19 cellular contexts compared by ENCODE assay signal in the genomic region with DNA sequence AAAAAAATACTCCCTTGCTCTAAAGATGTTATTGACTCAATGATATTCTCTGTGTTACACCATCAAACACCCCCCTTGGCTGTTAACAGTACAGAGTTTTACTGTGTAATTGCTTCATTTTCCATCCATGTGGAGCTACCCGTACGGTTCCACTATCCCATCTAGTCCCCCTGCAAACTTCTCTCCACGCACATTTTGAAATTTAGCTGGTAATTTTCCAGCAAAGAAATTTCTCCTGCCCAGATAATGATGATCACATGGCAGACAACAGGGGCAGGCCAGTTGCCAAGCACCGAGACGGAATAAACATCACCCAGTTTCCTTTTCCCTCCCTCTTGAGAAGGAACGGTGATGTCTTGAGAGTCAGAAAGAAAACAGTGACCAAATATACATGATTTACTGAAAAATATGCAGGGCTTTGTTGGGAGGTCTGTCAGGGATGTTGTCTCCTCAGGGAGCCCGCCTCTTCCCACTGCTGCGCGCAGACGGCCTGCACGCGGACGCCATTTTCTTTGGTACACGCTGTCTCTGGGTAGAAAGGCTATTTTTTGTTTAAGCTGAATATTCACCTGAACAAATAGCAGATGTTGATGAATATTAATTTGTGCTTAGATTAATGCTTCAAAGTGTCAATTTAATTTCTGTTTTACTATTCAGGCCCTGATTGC.
A peak's percentile ranks its signal among the peaks of the same experiment; 100 is the strongest.
DNase-seq lines count a peak whose midpoint lies in the region; ATAC-seq, FAIRE-seq and TF ChIP-seq lines count a peak whose summit lies in the region.
"Had no signal": no experiment of that assay in that cellular context is flagged by ENCODE, and none has a peak within 500 bp of the region (broad histone marks: within the 10 kb centered on the region; RNA-seq: fewer than 3 reads in every experiment).

No MANE protein-coding gene starts in this region.

- H3K27me3 Mint-ChIP-seq in astrocyte (ENCODE audit: low read depth, unreplicated experiment) = no peaks in the 10 kb centered on the region
- no peaks in the 10 kb centered on the region for H3K27me3 Mint-ChIP-seq in effector memory CD8-positive, alpha-beta T cell
- H3K27me3 Mint-ChIP-seq: stimulated activated naive B cell treated with anti-CD40 and anti-IgM and Interleukin-4, amounts not matched to agents 10 μg/mL and 1 μg/mL and 100 μg/mL, for 72 hours had no signal

- H3K79me2 ChIP-seq in astrocyte (ENCODE audit: insufficient read depth, low read length) = no peaks in the 10 kb centered on the region

- no peaks in the 10 kb centered on the region for H3K36me3 ChIP-seq in astrocyte (ENCODE audit: insufficient read depth, low read length)
- H3K36me3 ChIP-seq: prostate gland had no signal

- no peak overlapping the region for H3K4me3 ChIP-seq in astrocyte (ENCODE audit: insufficient read depth, low read depth, low read length)
- H3K4me3 ChIP-seq: prostate gland had no signal

- no peak for ATAC-seq in effector memory CD8-positive, alpha-beta T cell (replicated peaks)
- no peak for ATAC-seq in GM18502 (IDR thresholded peaks at IDR 0.05; ENCODE audit: poor library complexity, unreplicated experiment)
- ATAC-seq: activated CD8-positive, alpha-beta T cell treated with anti-CD3 and anti-CD28 coated beads for 36 hours; CD8-positive, alpha-beta T cell; stimulated activated naive B cell treated with anti-CD40 and anti-IgM and Interleukin-4, amounts not matched to agents 10 μg/mL and 1 μg/mL and 100 μg/mL, for 72 hours had no signal

- peak overlapping the region; percentile 76 for H3K27ac Mint-ChIP-seq in astrocyte (ENCODE audit: unreplicated experiment)
- no peak overlapping the region for H3K27ac Mint-ChIP-seq in effector memory CD8-positive, alpha-beta T cell
- H3K27ac Mint-ChIP-seq: activated CD8-positive, alpha-beta T cell treated with anti-CD3 and anti-CD28 coated beads for 36 hours; CD8-positive, alpha-beta T cell; stimulated activated naive B cell treated with anti-CD40 and anti-IgM and Interleukin-4, amounts not matched to agents 10 μg/mL and 1 μg/mL and 100 μg/mL, for 72 hours had no signal

- H3K4me1 ChIP-seq in astrocyte (ENCODE audit: insufficient read depth, low read length) = no peaks in the 10 kb centered on the region
- H3K4me1 ChIP-seq: prostate gland had no signal

- H3K9me3 Mint-ChIP-seq in astrocyte (ENCODE audit: unreplicated experiment) = no peaks in the 10 kb centered on the region
- no peaks in the 10 kb centered on the region for H3K9me3 Mint-ChIP-seq in effector memory CD8-positive, alpha-beta T cell
- H3K9me3 Mint-ChIP-seq: activated CD8-positive, alpha-beta T cell treated with anti-CD3 and anti-CD28 coated beads for 36 hours; CD8-positive, alpha-beta T cell; stimulated activated naive B cell treated with anti-CD40 and anti-IgM and Interleukin-4, amounts not matched to agents 10 μg/mL and 1 μg/mL and 100 μg/mL, for 72 hours had no signal

- H3K9me3 ChIP-seq in astrocyte (ENCODE audit: insufficient read depth, low read depth, low read length) = no peaks in the 10 kb centered on the region
- H3K9me3 ChIP-seq: prostate gland had no signal

- peaks cover 7% of the 10 kb centered on the region for H3K4me1 Mint-ChIP-seq in astrocyte (ENCODE audit: low read depth, unreplicated experiment)
- H3K4me1 Mint-ChIP-seq in effector memory CD8-positive, alpha-beta T cell (ENCODE audit: low read depth in 2 of 2) = no peaks in the 10 kb centered on the region
- H3K4me1 Mint-ChIP-seq: stimulated activated naive B cell treated with anti-CD40 and anti-IgM and Interleukin-4, amounts not matched to agents 10 μg/mL and 1 μg/mL and 100 μg/mL, for 72 hours had no signal

- no peaks in the 10 kb centered on the region for H3K36me3 Mint-ChIP-seq in astrocyte (ENCODE audit: low read depth, unreplicated experiment)
- no peaks in the 10 kb centered on the region for H3K36me3 Mint-ChIP-seq in effector memory CD8-positive, alpha-beta T cell (ENCODE audit: insufficient read depth)
- H3K36me3 Mint-ChIP-seq: CD8-positive, alpha-beta T cell; stimulated activated naive B cell treated with anti-CD40 and anti-IgM and Interleukin-4, amounts not matched to agents 10 μg/mL and 1 μg/mL and 100 μg/mL, for 72 hours had no signal

- no peak overlapping the region for H3K9ac ChIP-seq in astrocyte (ENCODE audit: low read length)

- no peak overlapping the region for H3K4me3 Mint-ChIP-seq in astrocyte (ENCODE audit: unreplicated experiment)
- H3K4me3 Mint-ChIP-seq in effector memory CD8-positive, alpha-beta T cell = no peak overlapping the region
- H3K4me3 Mint-ChIP-seq: activated CD8-positive, alpha-beta T cell treated with anti-CD3 and anti-CD28 coated beads for 36 hours; CD8-positive, alpha-beta T cell; stimulated activated naive B cell treated with anti-CD40 and anti-IgM and Interleukin-4, amounts not matched to agents 10 μg/mL and 1 μg/mL and 100 μg/mL, for 72 hours had no signal

- no peaks in the 10 kb centered on the region for H3K27me3 ChIP-seq in astrocyte (ENCODE audit: insufficient read depth, low read length)

- FAIRE-seq in astrocyte (lab: Jason Lieb, UNC) (no peak), HTR-8/SVneo (lab: Jason Lieb, UNC) (no peak)
- FAIRE-seq: bronchial epithelial cell, RCC 7860 had no signal

- DNase-seq in ELR (ENCODE audit: low read depth) (peak; percentile 9), astrocyte (ENCODE audit: low read depth) (no peak), iris pigment epithelial cell (ENCODE audit: low read depth) (peak; percentile 59), stromal cell of bone marrow (ENCODE audit: low read depth) (peak; percentile 15), OCI-M1 (lab: John Stamatoyannopoulos, UW) (no peak), HTR-8/SVneo (ENCODE audit: insufficient read length, low spot score) (no peak)
- DNase-seq in effector memory CD8-positive, alpha-beta T cell = no peak
- DNase-seq: activated CD8-positive, alpha-beta T cell treated with anti-CD3 and anti-CD28 coated beads for 36 hours; activated gamma-delta T cell; CD8-positive, alpha-beta T cell; NCI-H1092; NCI-H524; stimulated activated CD4-positive, alpha-beta T cell treated with anti-CD3 and anti-CD28 coated beads, Interleukin-4, amount 100 ng/mL, for 24 hours; stimulated activated naive B cell treated with anti-CD40 and anti-IgM and Interleukin-4, amounts not matched to agents 10 μg/mL and 1 μg/mL and 100 μg/mL, for 72 hours; T1000 had no signal

- no peak for TF ChIP-seq CTCF in astrocyte (IDR thresholded peaks at IDR 0.05; ENCODE audit: insufficient read depth, low read depth, low read length)

- no peak overlapping the region for H2AFZ ChIP-seq in astrocyte (ENCODE audit: low read depth, low read length)

- no peaks in the 10 kb centered on the region for H4K20me1 ChIP-seq in astrocyte (ENCODE audit: insufficient read depth, low read length)

- peak overlapping the region; percentile 16 for H3K4me2 ChIP-seq in astrocyte (ENCODE audit: low read length)

- H3K27ac ChIP-seq in astrocyte (ENCODE audit: low read depth, low read length) = peak overlapping the region; percentile 21
- H3K27ac ChIP-seq: prostate gland had no signal

Comparison
In these comparisons a context has a peak if more than half of its experiments do, and no peak if none do; other contexts are left out.
1. DNase-seq: peak in ELR (single experiment), iris pigment epithelial cell (single experiment) and stromal cell of bone marrow (single experiment); none in astrocyte (single experiment), OCI-M1 (single experiment), effector memory CD8-positive, alpha-beta T cell (0 of 3) and HTR-8/SVneo (single experiment).